1 cellular context compared by ENCODE assay signal in the genomic region with DNA sequence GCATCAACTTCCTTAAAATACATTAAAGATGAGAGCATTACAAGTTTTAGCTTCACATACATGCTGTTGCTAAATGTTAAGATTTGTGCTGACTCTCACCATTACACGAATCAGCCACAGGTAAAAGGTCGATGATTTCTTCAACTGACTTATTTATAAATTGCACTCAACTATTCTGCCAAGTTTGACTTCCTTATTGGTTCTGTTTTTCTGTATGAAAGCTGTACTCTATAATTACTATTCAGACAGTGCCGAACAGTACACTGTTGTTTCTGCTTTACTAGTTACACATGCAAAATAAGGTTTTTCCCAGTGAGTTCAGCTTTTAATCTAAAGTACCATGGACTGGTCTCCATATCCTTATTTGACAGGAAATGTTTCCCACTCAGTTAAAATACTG. TPM values are rescaled to one million over a fixed set of nuclear protein-coding genes. Genes with fewer than 3 reads are reported as not detected.
"Had no signal": no experiment of that assay in that cellular context is flagged by ENCODE, and none has a peak within 500 bp of the region (broad histone marks: within the 10 kb centered on the region; RNA-seq: fewer than 3 reads in every experiment).

No MANE protein-coding gene starts in this region.

RNA-seq across cellular contexts. Expression of a gene that starts 33.3 kb away (rescaled TPM):
- polyA plus RNA-seq: naive thymus-derived CD4-positive, alpha-beta T cell had no signal
